ENCODE assay signal across 13 cellular contexts in genomic region chrY:14523881-14524245, GRCh38. TPM values are rescaled to one million over a fixed set of nuclear protein-coding genes. Genes with fewer than 3 reads are reported as not detected.
DNase-seq lines count a peak whose midpoint lies in the region; ATAC-seq and TF ChIP-seq lines count a peak whose summit lies in the region.
"Had no signal": no experiment of that assay in that cellular context is flagged by ENCODE, and none has a peak within 500 bp of the region (broad histone marks: within the 10 kb centered on the region; RNA-seq: fewer than 3 reads in every experiment).

No MANE protein-coding gene starts in this region.

- H3K27me3 Mint-ChIP-seq in nephron progenitor cell (ENCODE audit: low read depth, poor library complexity) = no peaks in the 10 kb centered on the region

- TF ChIP-seq CTCF in HFF-Myc (IDR thresholded peaks at IDR 0.05; ENCODE audit: low read depth, low read length, missing control alignments) (no peak), neural cell (IDR thresholded peaks at IDR 0.05; ENCODE audit: poor library complexity, severe bottlenecking) (no peak), nephron progenitor cell (IDR thresholded peaks at IDR 0.05) (no peak)

- no peak overlapping the region for H3K4me3 Mint-ChIP-seq in nephron progenitor cell

- H3K4me3 ChIP-seq in HFF-Myc (replicated peaks; ENCODE audit: low read depth, low read length) (peak overlapping the region; percentile 58), neural cell (ENCODE audit: low read length) (peak overlapping the region; percentile 77)
- H3K4me3 ChIP-seq: cardiac muscle cell, smooth muscle cell had no signal

- no peaks in the 10 kb centered on the region for H3K27me3 ChIP-seq in neural cell (ENCODE audit: insufficient read depth, low read depth, low read length)
- H3K27me3 ChIP-seq: cardiac muscle cell, thyroid gland had no signal

- no peaks in the 10 kb centered on the region for H3K36me3 ChIP-seq in neural cell (ENCODE audit: insufficient read depth, low read length)
- H3K36me3 ChIP-seq: cardiac muscle cell, thyroid gland had no signal

- no peaks in the 10 kb centered on the region for H3K36me3 Mint-ChIP-seq in nephron progenitor cell (ENCODE audit: low read depth)

- no peak overlapping the region for H3K27ac Mint-ChIP-seq in nephron progenitor cell

- ATAC-seq in HG03175 (IDR thresholded peaks at IDR 0.05; ENCODE audit: unreplicated experiment) (no peak), GM19463 (IDR thresholded peaks at IDR 0.05; ENCODE audit: unreplicated experiment) (no peak), HG03095 (IDR thresholded peaks at IDR 0.05; ENCODE audit: unreplicated experiment) (no peak)

- H3K4me2 ChIP-seq in neural cell (ENCODE audit: low read length) = no peak overlapping the region
- H3K4me2 ChIP-seq: smooth muscle cell had no signal

- H3K27ac ChIP-seq in neural cell (ENCODE audit: low read length) = peak overlapping the region; percentile 85
- H3K27ac ChIP-seq: cardiac muscle cell, thyroid gland had no signal

- no peaks in the 10 kb centered on the region for H3K9me2 ChIP-seq in neural cell (ENCODE audit: insufficient read depth, low read length)

- peaks cover 24% of the 10 kb centered on the region for H3K79me2 ChIP-seq in neural cell (replicated peaks; ENCODE audit: insufficient read depth, low read length)

- DNase-seq in EH (ENCODE audit: low read depth) (peak; percentile 10), HFF-Myc (ENCODE audit: extremely low read depth, low read depth) (no peak), cerebellum (ENCODE audit: low spot score) (peak; percentile 8), nephron progenitor cell (no peak)
- DNase-seq: GF-D8, NCI-H446 treated with DMSO at 0.1 percent for 48 hours had no signal

- TF ChIP-seq RAD21 in neural cell (conservative IDR thresholded peaks at IDR 0.05) = no peak

- no peaks in the 10 kb centered on the region for H3F3A ChIP-seq in neural cell (ENCODE audit: insufficient read depth, low read length, poor library complexity, severe bottlenecking)

- peak overlapping the region; percentile 27 for H2AFZ ChIP-seq in neural cell (ENCODE audit: low read depth, low read length)

- TF ChIP-seq EP300 in neural cell (conservative IDR thresholded peaks at IDR 0.05; ENCODE audit: poor library complexity, severe bottlenecking) = no peak

- H3K4me1 Mint-ChIP-seq in nephron progenitor cell = no peaks in the 10 kb centered on the region

- H3K9me3 Mint-ChIP-seq in nephron progenitor cell = no peaks in the 10 kb centered on the region

- no peaks in the 10 kb centered on the region for H4K20me1 ChIP-seq in neural cell (ENCODE audit: insufficient read depth)

- no peaks in the 10 kb centered on the region for H3K9me3 ChIP-seq in neural cell (ENCODE audit: low read length)
- H3K9me3 ChIP-seq: thyroid gland had no signal

- peak overlapping the region; percentile 84 for H3K9ac ChIP-seq in neural cell (ENCODE audit: low read length)

TF ChIP-seq in neural cell, 6 proteins besides CTCF, POLR2A, EP300 and RAD21:
- no peak for TF ChIP-seq TAF1 (IDR thresholded peaks at IDR 0.05; ENCODE audit: low read depth)
- no peak for TF ChIP-seq EZH2 (IDR thresholded peaks at IDR 0.05; ENCODE audit: borderline replicate concordance, insufficient read depth, low read length, poor library complexity, severe bottlenecking)
- TF ChIP-seq REST (IDR thresholded peaks at IDR 0.05; ENCODE audit: borderline replicate concordance) = no peak
- no peak for TF ChIP-seq MXI1 (conservative IDR thresholded peaks at IDR 0.05; ENCODE audit: poor library complexity, severe bottlenecking)
- no peak for TF ChIP-seq SMC3 (conservative IDR thresholded peaks at IDR 0.05; ENCODE audit: poor library complexity)
- TF ChIP-seq POLR2AphosphoS5 (IDR thresholded peaks at IDR 0.05) = no peak

RNA-seq across cellular contexts. Expression of gene NLGN4Y, which starts 0.5 kb away (rescaled TPM):
- 0.09 TPM for total RNA-seq in cerebellum
- 12.8 and 15.2 TPM in 2 replicates for polyA plus RNA-seq in neural cell
- 54.3 and 91.6 TPM in 2 replicates for polyA minus RNA-seq in neural cell
- total RNA-seq: smooth muscle cell had no signal
- polyA plus RNA-seq: cardiac muscle cell, smooth muscle cell had no signal

Comparison
In these comparisons a context has a peak if more than half of its experiments do, and no peak if none do; other contexts are left out.
1. DNase-seq: peak in EH (single experiment) and cerebellum (single experiment); none in HFF-Myc (single experiment) and nephron progenitor cell (single experiment).